16 cellular contexts compared by ENCODE assay signal in genomic region chr17:66040402-66040801, GRCh38.
DNase-seq lines count a peak whose midpoint lies in the region; ATAC-seq and TF ChIP-seq lines count a peak whose summit lies in the region.
"Had no signal": no experiment of that assay in that cellular context is flagged by ENCODE, and none has a peak within 500 bp of the region (broad histone marks: within the 10 kb centered on the region; RNA-seq: fewer than 3 reads in every experiment).

No MANE protein-coding gene starts in this region.

- H3K36me3 ChIP-seq in A673 (ENCODE audit: insufficient read depth, low read length, poor library complexity, severe bottlenecking) (no peaks in the 10 kb centered on the region), PC-3 (ENCODE audit: low read depth, low read length) (no peaks in the 10 kb centered on the region)
- H3K36me3 ChIP-seq: sigmoid colon had no signal

- no peaks in the 10 kb centered on the region for H3K9me2 ChIP-seq in PC-3 (replicated peaks; ENCODE audit: low read length)

- H3K79me2 ChIP-seq in PC-3 (ENCODE audit: low read length) = no peaks in the 10 kb centered on the region

- no peak overlapping the region for H3K9ac ChIP-seq in PC-3 (ENCODE audit: low read length)

- POLR2A ChIA-PET in A673 (lab: Charles Lee; ENCODE audit: low non-redundant PET) = no interaction called here
- POLR2A ChIA-PET in PC-3 (lab: Charles Lee; ENCODE audit: unreplicated experiment) = no interaction called here

- H3F3A ChIP-seq in PC-3 (ENCODE audit: low read length, unreplicated experiment) = no peaks in the 10 kb centered on the region

- BruUV-seq in A673 (replicated peaks; lab: Mats Ljungman, UMichigan) (no TSS peak), PC-3 (replicated peaks; lab: Mats Ljungman, UMichigan) (no TSS peak)

- H2AFZ ChIP-seq in PC-3 (ENCODE audit: low read length) = no peak overlapping the region

- DNase-seq in A673 (ENCODE audit: low spot score) = peak; percentile 12
- peak; percentile 3 for DNase-seq in EH (ENCODE audit: low read depth)
- peak; percentile 19 for DNase-seq in PC-3
- peak; percentile 61 for DNase-seq in islet precursor cell
- DNase-seq in DMS79 treated with DMSO at 0.1 percent for 48 hours (lab: John Stamatoyannopoulos, UW) = no peak
- no peak for DNase-seq in SHP77 treated with DMSO at 0.1 percent for 48 hours (lab: John Stamatoyannopoulos, UW)
- DNase-seq: activated CD4-positive, alpha-beta T cell treated with anti-CD3 and anti-CD28 coated beads for 1 hour; activated T-cell treated with anti-CD3 and anti-CD28 coated beads, Interleukin-2, amount 50 U/mL, for 1 hour; left cardiac atrium; naive thymus-derived CD4-positive, alpha-beta T cell; NCI-H1694 treated with DMSO at 0.1 percent for 48 hours; sigmoid colon had no signal

- H3K4me1 ChIP-seq in A673 (ENCODE audit: insufficient read depth, low read length, poor library complexity, severe bottlenecking) = no peaks in the 10 kb centered on the region
- no peaks in the 10 kb centered on the region for H3K4me1 ChIP-seq in PC-3 (ENCODE audit: insufficient read depth, low read length)
- H3K4me1 ChIP-seq: sigmoid colon had no signal

- H4K20me1 ChIP-seq in PC-3 (ENCODE audit: low read length) = no peaks in the 10 kb centered on the region

- no peak overlapping the region for H3K4me2 ChIP-seq in PC-3 (ENCODE audit: low read length)

- no peaks in the 10 kb centered on the region for H3K27me3 ChIP-seq in A673 (replicated peaks; ENCODE audit: insufficient read depth, low read depth, low read length, poor library complexity)
- H3K27me3 ChIP-seq in PC-3 (ENCODE audit: low read length) = no peaks in the 10 kb centered on the region
- H3K27me3 ChIP-seq: sigmoid colon had no signal

- H3K27ac ChIP-seq in A673 (ENCODE audit: low read depth, low read length, poor library complexity, severe bottlenecking) (no peak overlapping the region), PC-3 (ENCODE audit: low read length) (no peak overlapping the region)
- H3K27ac ChIP-seq: epithelial cell of prostate, sigmoid colon had no signal

- ATAC-seq in PC-3 (no peak), HG03565 (IDR thresholded peaks at IDR 0.05; ENCODE audit: unreplicated experiment) (no peak), HG03520 (IDR thresholded peaks at IDR 0.05; ENCODE audit: unreplicated experiment) (no peak)
- ATAC-seq: left cardiac atrium; naive thymus-derived CD4-positive, alpha-beta T cell; stimulated activated memory B cell treated with anti-CD40 and anti-IgM and Interleukin-4, amounts not matched to agents 10 μg/mL and 1 μg/mL and 100 μg/mL, for 72 hours had no signal

- TF ChIP-seq CTCF in A673 (conservative IDR thresholded peaks at IDR 0.05; ENCODE audit: low read depth, low read length) (peak; percentile 37), PC-3 (conservative IDR thresholded peaks at IDR 0.05; ENCODE audit: low read depth, low read length) (no peak; the same call in 1 of the 2 replicates)

- CTCF ChIA-PET in A673 (lab: Charles Lee) (no interaction called here), PC-3 (lab: Charles Lee) (interaction anchor here (0.6 kb wide), 1 partner anchor 787 kb away, joined by 3 read pairs; no protein-coding TSS in a partner anchor)

- H3K9me3 ChIP-seq in A673 (ENCODE audit: low read depth, low read length, poor library complexity, severe bottlenecking) (no peaks in the 10 kb centered on the region), PC-3 (ENCODE audit: low read length) (no peaks in the 10 kb centered on the region)
- H3K9me3 ChIP-seq: sigmoid colon had no signal

- H3K4me3 ChIP-seq in A673 (ENCODE audit: low read depth, low read length, poor library complexity, severe bottlenecking) = no peak overlapping the region
- H3K4me3 ChIP-seq in PC-3 (ENCODE audit: low read length) = no peak overlapping the region
- H3K4me3 ChIP-seq: sigmoid colon had no signal

- intact Hi-C loops in A673 (cut with micrococcal nuclease; ENCODE audit: unreplicated experiment) (no loop called here), PC-3 (cut with micrococcal nuclease) (no loop called here)

Comparison
In these comparisons a context has a peak if more than half of its experiments do, and no peak if none do; other contexts are left out.
1. DNase-seq: peak in A673 (single experiment), EH (single experiment), PC-3 (single experiment) and islet precursor cell (single experiment); none in DMS79 treated with DMSO at 0.1 percent for 48 hours (single experiment) and SHP77 treated with DMSO at 0.1 percent for 48 hours (single experiment).